Comparison of ENCODE assay signal across 1 cellular context in the genomic region with DNA sequence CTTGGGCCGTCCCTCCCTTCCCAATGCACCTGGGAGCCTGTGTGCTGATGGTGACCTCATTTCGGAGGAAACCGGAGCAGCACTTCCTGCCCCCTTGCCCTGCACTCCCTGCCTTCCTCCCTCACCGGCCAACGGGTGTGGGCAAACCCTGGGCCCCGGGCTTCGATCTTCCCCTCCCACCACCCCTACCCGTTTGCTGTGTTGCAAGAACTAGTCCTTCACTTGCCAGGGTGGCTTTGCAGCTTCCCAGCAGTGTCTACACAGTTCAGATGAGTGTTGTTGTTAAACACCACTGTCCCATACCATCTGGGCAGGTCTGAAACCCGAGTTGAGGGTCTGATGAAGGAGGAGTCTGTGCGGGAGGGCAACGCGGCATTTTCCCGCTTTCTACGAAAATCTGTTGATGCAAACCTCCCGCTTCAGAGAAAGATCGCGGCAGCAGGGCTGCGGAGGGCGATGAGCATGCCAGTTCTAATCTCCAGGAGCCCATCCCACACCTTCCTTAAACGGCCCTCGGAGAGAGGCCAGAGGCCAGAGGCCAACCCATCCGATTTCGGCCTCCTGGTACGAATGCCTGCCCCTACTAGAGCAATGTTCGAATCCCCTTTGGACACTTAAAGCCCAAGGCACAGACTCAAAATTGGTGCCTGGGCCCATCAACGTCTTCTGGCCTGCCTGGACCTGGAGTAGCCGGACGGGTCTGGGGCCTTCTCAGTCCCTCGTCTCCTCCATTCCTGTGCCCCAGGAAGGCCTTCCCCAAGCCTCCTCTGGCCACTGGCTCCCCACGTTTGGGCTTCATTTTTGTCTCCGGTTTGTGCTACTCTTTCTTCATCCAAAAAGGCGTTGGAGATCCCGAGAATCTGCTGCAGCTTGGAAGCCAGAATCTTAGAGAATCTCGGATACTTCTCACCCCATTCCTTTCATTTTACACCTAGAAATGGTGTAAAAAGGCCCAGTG.
TF ChIP-seq lines count a peak whose summit lies in the region.

No MANE protein-coding gene starts in this region.

TF ChIP-seq in H1, 55 proteins besides CTCF, POLR2A, EP300 and RAD21 (continued from another document):
- TF ChIP-seq CBX5 (IDR thresholded peaks at IDR 0.05; ENCODE audit: low read depth, low read length) = no peak
- TF ChIP-seq KDM1A (IDR thresholded peaks at IDR 0.05; ENCODE audit: borderline replicate concordance, low read length) = no peak
- peak; percentile 86 for TF ChIP-seq ASH2L (IDR thresholded peaks at IDR 0.05; ENCODE audit: low read length)
- TF ChIP-seq, protein P1, sequence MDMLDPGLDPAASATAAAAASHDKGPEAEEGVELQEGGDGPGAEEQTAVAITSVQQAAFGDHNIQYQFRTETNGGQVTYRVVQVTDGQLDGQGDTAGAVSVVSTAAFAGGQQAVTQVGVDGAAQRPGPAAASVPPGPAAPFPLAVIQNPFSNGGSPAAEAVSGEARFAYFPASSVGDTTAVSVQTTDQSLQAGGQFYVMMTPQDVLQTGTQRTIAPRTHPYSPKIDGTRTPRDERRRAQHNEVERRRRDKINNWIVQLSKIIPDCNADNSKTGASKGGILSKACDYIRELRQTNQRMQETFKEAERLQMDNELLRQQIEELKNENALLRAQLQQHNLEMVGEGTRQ (IDR thresholded peaks at IDR 0.05; ENCODE audit: low read length) = no peak
- TF ChIP-seq CBX8 (IDR thresholded peaks at IDR 0.05; ENCODE audit: borderline replicate concordance, low read depth, low read length) = peak; percentile 95
- no peak for TF ChIP-seq BCL11A (IDR thresholded peaks at IDR 0.05; ENCODE audit: low read depth in 2 of 2, low read length in 2 of 2)
- no peak for TF ChIP-seq TAF1 (IDR thresholded peaks at IDR 0.05; ENCODE audit: low read depth, low read length)
- no peak for TF ChIP-seq SP4 (IDR thresholded peaks at IDR 0.05; ENCODE audit: low read length)
- TF ChIP-seq RBBP5 (IDR thresholded peaks at IDR 0.05; ENCODE audit: borderline replicate concordance, low read depth, low read length) = 0 out of 2 replicates have a peak, but pooled peaks have one; percentile 37
- TF ChIP-seq, protein P2, sequence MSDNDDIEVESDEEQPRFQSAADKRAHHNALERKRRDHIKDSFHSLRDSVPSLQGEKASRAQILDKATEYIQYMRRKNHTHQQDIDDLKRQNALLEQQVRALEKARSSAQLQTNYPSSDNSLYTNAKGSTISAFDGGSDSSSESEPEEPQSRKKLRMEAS (IDR thresholded peaks at IDR 0.05) = peak; percentile 74
- TF ChIP-seq KDM5A (IDR thresholded peaks at IDR 0.05; ENCODE audit: low read length) = no peak
- TF ChIP-seq EZH2 (IDR thresholded peaks at IDR 0.05; ENCODE audit: low read depth, low read length, severe bottlenecking) = peak; percentile 92
- no peak for TF ChIP-seq CHD2 (IDR thresholded peaks at IDR 0.05; ENCODE audit: low read length)
- TF ChIP-seq SRF (IDR thresholded peaks at IDR 0.05; ENCODE audit: low read depth, low read length) = no peak
- TF ChIP-seq RXRA (IDR thresholded peaks at IDR 0.05; ENCODE audit: insufficient read depth, low read depth, low read length) = no peak
- peak; percentile 97 for TF ChIP-seq EGR1 (IDR thresholded peaks at IDR 0.05; ENCODE audit: borderline replicate concordance, low read depth, low read length)
- peak; percentile 76; the same call in 1 of the 2 replicates for TF ChIP-seq YY1 (IDR thresholded peaks at IDR 0.05; ENCODE audit: low read depth, low read length)
- TF ChIP-seq POLR2AphosphoS5 (IDR thresholded peaks at IDR 0.05; ENCODE audit: low read depth, low read length) = no peak
- TF ChIP-seq HDAC2 (IDR thresholded peaks at IDR 0.05; ENCODE audit: borderline replicate concordance in 1 of 2, low read depth in 2 of 2, low read length in 2 of 2) = no peak
- TF ChIP-seq TCF12 (IDR thresholded peaks at IDR 0.05; ENCODE audit: low read depth, low read length) = peak; percentile 85
- 0 out of 2 replicates have a peak, but pooled peaks have one; percentile 52 for TF ChIP-seq GABPA (IDR thresholded peaks at IDR 0.05; ENCODE audit: borderline replicate concordance, insufficient read depth, low read length)
- no peak for TF ChIP-seq FOSL1 (IDR thresholded peaks at IDR 0.05; ENCODE audit: insufficient read depth, low read depth, low read length)
- no peak for TF ChIP-seq PHF8 (conservative IDR thresholded peaks at IDR 0.05; ENCODE audit: low read depth, low read length)
- peak; percentile 56; the same call in 1 of the 2 replicates for TF ChIP-seq CEBPB (IDR thresholded peaks at IDR 0.05; ENCODE audit: low read depth, low read length)
- no peak for TF ChIP-seq BRCA1 (IDR thresholded peaks at IDR 0.05; ENCODE audit: low read depth, low read length)
- TF ChIP-seq TAF7 (optimal IDR thresholded peaks at IDR 0.05; ENCODE audit: borderline replicate concordance, low read depth, low read length) = peak; percentile 16
- 0 out of 2 replicates have a peak, but pooled peaks have one; percentile 57 for TF ChIP-seq JUN (IDR thresholded peaks at IDR 0.05; ENCODE audit: low read depth, low read length)
- TF ChIP-seq SP1 (IDR thresholded peaks at IDR 0.05; ENCODE audit: low read depth, low read length) = peak; percentile 76
- TF ChIP-seq TBP (IDR thresholded peaks at IDR 0.05; ENCODE audit: low read depth, low read length) = no peak
- TF ChIP-seq RFX5 (IDR thresholded peaks at IDR 0.05; ENCODE audit: borderline replicate concordance, low read depth, low read length) = no peak
- TF ChIP-seq BACH1 (IDR thresholded peaks at IDR 0.05; ENCODE audit: low read length) = no peak
- TF ChIP-seq JUND (IDR thresholded peaks at IDR 0.05; ENCODE audit: low read length) = peak; percentile 87
- no peak for TF ChIP-seq TEAD4 (IDR thresholded peaks at IDR 0.05; ENCODE audit: low read depth, low read length)
- no peak for TF ChIP-seq MAFK (IDR thresholded peaks at IDR 0.05; ENCODE audit: low read depth, low read length)
- TF ChIP-seq KDM4A (IDR thresholded peaks at IDR 0.05; ENCODE audit: low read depth, low read length, severe bottlenecking) = peak; percentile 43
- TF ChIP-seq CTBP2 (IDR thresholded peaks at IDR 0.05; ENCODE audit: borderline replicate concordance, insufficient read depth, insufficient read length, low read length) = peak; percentile 100
- TF ChIP-seq, protein P3, sequence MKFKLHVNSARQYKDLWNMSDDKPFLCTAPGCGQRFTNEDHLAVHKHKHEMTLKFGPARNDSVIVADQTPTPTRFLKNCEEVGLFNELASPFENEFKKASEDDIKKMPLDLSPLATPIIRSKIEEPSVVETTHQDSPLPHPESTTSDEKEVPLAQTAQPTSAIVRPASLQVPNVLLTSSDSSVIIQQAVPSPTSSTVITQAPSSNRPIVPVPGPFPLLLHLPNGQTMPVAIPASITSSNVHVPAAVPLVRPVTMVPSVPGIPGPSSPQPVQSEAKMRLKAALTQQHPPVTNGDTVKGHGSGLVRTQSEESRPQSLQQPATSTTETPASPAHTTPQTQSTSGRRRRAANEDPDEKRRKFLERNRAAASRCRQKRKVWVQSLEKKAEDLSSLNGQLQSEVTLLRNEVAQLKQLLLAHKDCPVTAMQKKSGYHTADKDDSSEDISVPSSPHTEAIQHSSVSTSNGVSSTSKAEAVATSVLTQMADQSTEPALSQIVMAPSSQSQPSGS (IDR thresholded peaks at IDR 0.05; ENCODE audit: low read length) = peak; percentile 94
- TF ChIP-seq GTF2F1 (IDR thresholded peaks at IDR 0.05; ENCODE audit: borderline replicate concordance, low read depth, low read length) = no peak
- TF ChIP-seq NRF1 (IDR thresholded peaks at IDR 0.05; ENCODE audit: low read depth, low read length) = no peak
- no peak for TF ChIP-seq NANOG (IDR thresholded peaks at IDR 0.05; ENCODE audit: insufficient read depth, low read depth, low read length, poor library complexity, severe bottlenecking)
- peak; percentile 93 for TF ChIP-seq SUZ12 (IDR thresholded peaks at IDR 0.05; ENCODE audit: low read length)
- TF ChIP-seq RNF2 (IDR thresholded peaks at IDR 0.05; ENCODE audit: borderline replicate concordance, low read depth, low read length, missing control alignments, poor library complexity, severe bottlenecking) = peak; percentile 97
- TF ChIP-seq ZNF274 (IDR thresholded peaks at IDR 0.05; ENCODE audit: borderline replicate concordance, extremely low read depth, low read length) = no peak
